ENCODE assay signal across 1 cellular context in genomic region chr2:178827739-178828487, GRCh38.
TF ChIP-seq lines count a peak whose summit lies in the region.

No MANE protein-coding gene starts in this region.

TF ChIP-seq in endothelial cell of umbilical vein, 7 proteins besides CTCF, POLR2A, EP300 and RAD21 (continued from another document):
- TF ChIP-seq MAX (IDR thresholded peaks at IDR 0.05; ENCODE audit: insufficient read depth, insufficient read length), result no peak
- TF ChIP-seq GATA2 (IDR thresholded peaks at IDR 0.05; ENCODE audit: insufficient read depth, insufficient read length, low read depth, low read length), result no peak
- no peak for TF ChIP-seq FOS (IDR thresholded peaks at IDR 0.05; ENCODE audit: borderline replicate concordance, insufficient read depth, low read length)
- no peak for TF ChIP-seq MYC (IDR thresholded peaks at IDR 0.05; ENCODE audit: low read depth, low read length)
- TF ChIP-seq EZH2 (IDR thresholded peaks at IDR 0.05; ENCODE audit: borderline replicate concordance, low read depth, low read length, severe bottlenecking), result no peak
TF ChIP-seq in endothelial cell of umbilical vein: peak in this region for 0.
